In genomic region chr9:116924462-116925110, GRCh38 we compare ENCODE assay signal across 15 cellular contexts.
DNase-seq lines count a peak whose midpoint lies in the region; ATAC-seq, FAIRE-seq and TF ChIP-seq lines count a peak whose summit lies in the region.
"Had no signal": no experiment of that assay in that cellular context is flagged by ENCODE, and none has a peak within 500 bp of the region (broad histone marks: within the 10 kb centered on the region; RNA-seq: fewer than 3 reads in every experiment).

No MANE protein-coding gene starts in this region.

- no peak overlapping the region for H3K4me3 ChIP-seq in kidney (ENCODE audit: low read length in 2 of 2)
- H3K4me3 ChIP-seq: BLaER1, GM12878, HAP-1 had no signal

- TF ChIP-seq CTCF in foreskin keratinocyte (conservative IDR thresholded peaks at IDR 0.05): no peak
- no peak for TF ChIP-seq CTCF in kidney (IDR thresholded peaks at IDR 0.05; ENCODE audit: borderline replicate concordance, extremely low read depth, insufficient read depth)

- no peaks in the 10 kb centered on the region for H3K27me3 ChIP-seq in foreskin keratinocyte
- H3K27me3 ChIP-seq: BLaER1 had no signal

- H3K27ac ChIP-seq in foreskin keratinocyte (no peak overlapping the region), kidney (ENCODE audit: low read depth in 2 of 2, low read length in 2 of 2) (no peak overlapping the region)
- H3K27ac ChIP-seq: BLaER1 had no signal

- intact Hi-C loops in kidney (cut with DNase I): no loop called here

- H3K4me1 ChIP-seq in foreskin keratinocyte (no peaks in the 10 kb centered on the region), kidney (ENCODE audit: control insufficient read depth in 1 of 2, insufficient read depth in 1 of 2, low read depth in 1 of 2, low read length in 2 of 2) (no peaks in the 10 kb centered on the region)
- H3K4me1 ChIP-seq: HAP-1 had no signal

- no peaks in the 10 kb centered on the region for H3K36me3 ChIP-seq in kidney (ENCODE audit: control insufficient read depth in 1 of 2, insufficient read depth in 2 of 2, low read length in 2 of 2)
- H3K36me3 ChIP-seq: BLaER1, HAP-1 had no signal

- H3K9ac ChIP-seq in kidney (ENCODE audit: low read length in 2 of 2): no peak overlapping the region
- H3K9ac ChIP-seq: BLaER1 had no signal

- no peaks in the 10 kb centered on the region for H3K9me3 ChIP-seq in kidney (ENCODE audit: control insufficient read depth in 1 of 2, low read length in 2 of 2)
- H3K9me3 ChIP-seq: BLaER1, HAP-1 had no signal

- DNase-seq in HT1080 (ENCODE audit: low read depth) (peak; percentile 28), RCC 7860 (ENCODE audit: low spot score) (peak; percentile 65), foreskin keratinocyte (no peak), COLO829 (ENCODE audit: low spot score) (no peak), kidney (no peak), amygdala (lab: John Stamatoyannopoulos, UW) (no peak)
- DNase-seq: 8988T; Calu3; CD4-positive, alpha-beta memory T cell; DMS79 treated with DMSO at 0.1 percent for 48 hours had no signal

- ATAC-seq in foreskin keratinocyte (peak; percentile 35), GM19023 (IDR thresholded peaks at IDR 0.05; ENCODE audit: unreplicated experiment) (no peak)
- ATAC-seq: GM12878 had no signal

- FAIRE-seq in RCC 7860 (lab: Jason Lieb, UNC): no peak
- no peak for FAIRE-seq in kidney (lab: Jason Lieb, UNC)
- FAIRE-seq: GM12878, GM19239 had no signal

Comparison
In these comparisons a context has a peak if more than half of its experiments do, and no peak if none do; other contexts are left out.
1. DNase-seq: peak in HT1080 (single experiment) and RCC 7860 (single experiment); none in foreskin keratinocyte (0 of 2), COLO829 (single experiment), kidney (single experiment) and amygdala (0 of 56).